10 cellular contexts compared by ENCODE assay signal in the genomic region with DNA sequence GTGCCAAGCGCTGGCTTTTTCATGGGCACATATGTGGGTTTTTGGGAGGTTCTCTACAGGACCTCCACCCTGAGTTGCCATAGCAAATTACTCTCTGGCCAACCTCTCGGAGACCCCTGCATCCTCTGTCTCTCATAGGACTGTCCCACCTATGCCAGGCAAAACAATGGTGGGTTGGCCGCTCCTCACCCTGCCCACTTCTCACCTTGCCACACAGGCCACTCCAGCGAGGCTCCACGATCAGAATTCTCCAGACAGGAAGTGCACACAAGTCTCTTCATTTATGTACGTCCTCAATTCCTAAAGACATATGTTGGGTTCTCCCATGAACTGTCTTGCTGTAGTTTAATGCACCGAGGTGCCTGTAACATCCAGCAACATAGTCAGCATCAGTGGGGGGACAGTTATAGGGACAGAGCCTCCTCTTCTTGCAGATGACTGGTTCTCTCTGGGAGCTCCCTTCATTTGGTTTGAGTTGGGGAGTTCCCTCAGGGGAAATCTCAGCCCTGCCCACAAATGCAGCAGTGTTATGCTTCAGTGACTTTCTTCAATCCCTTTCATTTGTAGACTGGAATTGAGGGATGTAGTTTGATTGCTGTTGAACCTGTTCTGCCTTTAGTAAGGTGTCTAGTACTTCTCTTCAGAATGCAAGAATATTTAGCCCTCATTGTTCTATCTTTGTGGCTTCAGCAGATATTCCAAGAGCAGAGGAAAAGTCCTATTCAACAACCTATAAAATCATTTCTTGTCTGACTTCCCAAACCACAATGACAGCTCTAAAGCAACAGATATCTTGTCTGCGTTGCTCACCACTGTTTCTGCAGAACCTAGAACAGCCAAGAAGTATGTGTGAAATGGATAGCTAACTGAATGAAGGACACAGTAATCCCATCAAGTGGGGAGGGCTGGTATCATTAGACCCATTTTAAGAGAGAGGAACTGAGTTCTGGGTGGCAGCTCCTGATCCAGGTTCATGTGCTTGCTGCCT. TPM values are rescaled to one million over a fixed set of nuclear protein-coding genes. Genes with fewer than 3 reads are reported as not detected.
A peak's percentile ranks its signal among the peaks of the same experiment; 100 is the strongest.
DNase-seq lines count a peak whose midpoint lies in the region; TF ChIP-seq lines count a peak whose summit lies in the region.
"Had no signal": no experiment of that assay in that cellular context is flagged by ENCODE, and none has a peak within 500 bp of the region (broad histone marks: within the 10 kb centered on the region; RNA-seq: fewer than 3 reads in every experiment).

No MANE protein-coding gene starts in this region.

- intact Hi-C loops in A673 (cut with micrococcal nuclease; ENCODE audit: unreplicated experiment), result no loop called here
- intact Hi-C loops in prostate gland (cut with DNase I), result loop anchor here (5.0 to 10.0 kb wide), 4 partner anchors 47 to 250 kb away; a partner anchor contains a TSS

- H3K4me3 ChIP-seq in A673 (ENCODE audit: low read depth, low read length, poor library complexity, severe bottlenecking) (no peak overlapping the region), prostate gland (no peak overlapping the region)

- TF ChIP-seq CTCF in A673 (conservative IDR thresholded peaks at IDR 0.05; ENCODE audit: low read depth, low read length) (no peak), GM10266 (IDR thresholded peaks at IDR 0.05; ENCODE audit: control insufficient read depth, insufficient read depth, low read depth, missing control alignments) (no peak), prostate gland (IDR thresholded peaks at IDR 0.05) (no peak)

- 64% methylated on average over 8 of the region's 8 CpGs for WGBS in prostate gland

- H3K27me3 ChIP-seq in A673 (replicated peaks; ENCODE audit: insufficient read depth, low read depth, low read length, poor library complexity), result peaks cover 27% of the 10 kb centered on the region
- peaks cover 4% of the 10 kb centered on the region for H3K27me3 ChIP-seq in prostate gland (replicated peaks; ENCODE audit: insufficient read depth)

- DNase-seq in A673 (ENCODE audit: low spot score) (peak; percentile 31), GM10266 (ENCODE audit: extremely low spot score) (peak; percentile 50), RKO (ENCODE audit: low spot score) (peak; percentile 66), glomerular visceral epithelial cell (ENCODE audit: extremely low spot score) (peak; percentile 62), prostate gland (ENCODE audit: low spot score) (no peak), SK-N-DZ (ENCODE audit: low spot score) (no peak), hypothalamus (lab: John Stamatoyannopoulos, UW) (no peak)
- DNase-seq in activated CD4-positive, alpha-beta T cell treated with anti-CD3 and anti-CD28 coated beads for 48 hours, result no peak
- DNase-seq: NCI-H345, small intestine had no signal

- CTCF ChIA-PET in A673 (lab: Charles Lee), result no interaction called here

- TF ChIP-seq POLR2A in prostate gland (IDR thresholded peaks at IDR 0.05), result no peak

- no peaks in the 10 kb centered on the region for H3K9me3 ChIP-seq in A673 (ENCODE audit: low read depth, low read length, poor library complexity, severe bottlenecking)
- H3K9me3 ChIP-seq in prostate gland, result no peaks in the 10 kb centered on the region

- POLR2A ChIA-PET in A673 (lab: Charles Lee; ENCODE audit: low non-redundant PET), result interaction anchor here (0.5 kb wide), 1 partner anchor 475 kb away, joined by 4 read pairs; no protein-coding TSS in a partner anchor

- H3K4me1 ChIP-seq in A673 (ENCODE audit: insufficient read depth, low read length, poor library complexity, severe bottlenecking) (peaks cover 28% of the 10 kb centered on the region), prostate gland (replicated peaks) (no peaks in the 10 kb centered on the region)

- BruUV-seq in A673 (replicated peaks; lab: Mats Ljungman, UMichigan), result no TSS peak

- H3K27ac ChIP-seq in A673 (ENCODE audit: low read depth, low read length, poor library complexity, severe bottlenecking) (no peak overlapping the region), prostate gland (no peak overlapping the region)

- H3K36me3 ChIP-seq in A673 (ENCODE audit: insufficient read depth, low read length, poor library complexity, severe bottlenecking), result no peaks in the 10 kb centered on the region
- H3K36me3 ChIP-seq in prostate gland, result no peaks in the 10 kb centered on the region

RNA-seq across cellular contexts. Expression of a gene that starts 2.8 kb away (rescaled TPM):
- total RNA-seq in A673 (2021) (0.26 and 0.57 TPM in 2 replicates), prostate gland (10 to 100 TPM; 47.0 to 90.7 TPM)
- 0.01 TPM in 1 of 2 replicates, not detected in the other for polyA plus RNA-seq in SK-N-DZ (2014; cell fraction: cytosol; rRNA removed)
- polyA plus RNA-seq in SK-N-DZ (2014; cell fraction: nucleus; rRNA removed), result not detected in 2 replicates

Comparison
In these comparisons a context has a peak if more than half of its experiments do, and no peak if none do; other contexts are left out.
1. DNase-seq: peak in A673 (single experiment), GM10266 (single experiment), RKO (single experiment) and glomerular visceral epithelial cell (single experiment); none in prostate gland (single experiment), SK-N-DZ (single experiment), hypothalamus (0 of 51) and activated CD4-positive, alpha-beta T cell treated with anti-CD3 and anti-CD28 coated beads for 48 hours (single experiment).
2. RNA of a gene that starts 2.8 kb away (total RNA-seq): 47.0 to 90.7 TPM in prostate gland; 0.26 to 0.57 TPM in A673; every median in the first group is over 10 times any median in the second.